Comparison of ENCODE assay signal across 1 cellular context in the genomic region with DNA sequence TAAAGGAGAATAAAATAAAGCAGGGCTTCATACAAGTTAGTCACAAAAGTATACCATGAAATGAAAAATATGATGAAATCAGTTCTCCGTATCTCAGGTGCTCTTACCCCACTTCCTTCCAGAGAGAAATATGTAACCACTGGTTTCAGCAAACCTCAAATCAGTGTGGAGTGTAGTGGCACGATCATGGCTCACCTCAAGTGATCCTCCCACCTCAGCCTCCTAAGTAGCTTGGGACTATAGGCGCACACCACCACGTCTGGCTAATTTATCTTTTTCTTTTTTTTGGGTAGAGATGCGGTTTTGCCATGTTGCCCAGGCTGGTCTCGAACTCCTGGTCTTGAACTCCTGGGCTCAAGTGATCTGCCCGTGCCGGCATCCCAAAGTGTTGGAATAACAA.
TF ChIP-seq lines count a peak whose summit lies in the region.

No MANE protein-coding gene starts in this region.

TF ChIP-seq in HepG2, 621 proteins besides CTCF, POLR2A, EP300 and RAD21:
- no peak for TF ChIP-seq ZIK1 (CRISPR knock-in tag; IDR thresholded peaks at IDR 0.05; ENCODE audit: borderline replicate concordance, low read depth)
- TF ChIP-seq NCOA5 (CRISPR knock-in tag; IDR thresholded peaks at IDR 0.05), result no peak
- TF ChIP-seq ZNF276 (CRISPR knock-in tag; IDR thresholded peaks at IDR 0.05; ENCODE audit: low read depth), result no peak
- TF ChIP-seq, protein P1, sequence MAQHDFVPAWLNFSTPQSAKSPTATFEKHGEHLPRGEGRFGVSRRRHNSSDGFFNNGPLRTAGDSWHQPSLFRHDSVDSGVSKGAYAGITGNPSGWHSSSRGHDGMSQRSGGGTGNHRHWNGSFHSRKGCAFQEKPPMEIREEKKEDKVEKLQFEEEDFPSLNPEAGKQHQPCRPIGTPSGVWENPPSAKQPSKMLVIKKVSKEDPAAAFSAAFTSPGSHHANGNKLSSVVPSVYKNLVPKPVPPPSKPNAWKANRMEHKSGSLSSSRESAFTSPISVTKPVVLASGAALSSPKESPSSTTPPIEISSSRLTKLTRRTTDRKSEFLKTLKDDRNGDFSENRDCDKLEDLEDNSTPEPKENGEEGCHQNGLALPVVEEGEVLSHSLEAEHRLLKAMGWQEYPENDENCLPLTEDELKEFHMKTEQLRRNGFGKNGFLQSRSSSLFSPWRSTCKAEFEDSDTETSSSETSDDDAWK (CRISPR knock-in tag; IDR thresholded peaks at IDR 0.05), result no peak
- TF ChIP-seq KLF15 (CRISPR knock-in tag; IDR thresholded peaks at IDR 0.05; ENCODE audit: borderline replicate concordance), result no peak
- no peak for TF ChIP-seq ZNF549 (CRISPR knock-in tag; IDR thresholded peaks at IDR 0.05)
- no peak for TF ChIP-seq ZNF678 (CRISPR knock-in tag; IDR thresholded peaks at IDR 0.05)
- no peak for TF ChIP-seq YEATS2 (CRISPR knock-in tag; IDR thresholded peaks at IDR 0.05; ENCODE audit: borderline replicate concordance)
- no peak for TF ChIP-seq EEA1 (CRISPR knock-in tag; IDR thresholded peaks at IDR 0.05; ENCODE audit: borderline replicate concordance)
- TF ChIP-seq, protein P2, sequence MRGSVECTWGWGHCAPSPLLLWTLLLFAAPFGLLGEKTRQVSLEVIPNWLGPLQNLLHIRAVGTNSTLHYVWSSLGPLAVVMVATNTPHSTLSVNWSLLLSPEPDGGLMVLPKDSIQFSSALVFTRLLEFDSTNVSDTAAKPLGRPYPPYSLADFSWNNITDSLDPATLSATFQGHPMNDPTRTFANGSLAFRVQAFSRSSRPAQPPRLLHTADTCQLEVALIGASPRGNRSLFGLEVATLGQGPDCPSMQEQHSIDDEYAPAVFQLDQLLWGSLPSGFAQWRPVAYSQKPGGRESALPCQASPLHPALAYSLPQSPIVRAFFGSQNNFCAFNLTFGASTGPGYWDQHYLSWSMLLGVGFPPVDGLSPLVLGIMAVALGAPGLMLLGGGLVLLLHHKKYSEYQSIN (CRISPR knock-in tag; IDR thresholded peaks at IDR 0.05; ENCODE audit: borderline replicate concordance), result no peak
- no peak for TF ChIP-seq ZNF224 (CRISPR knock-in tag; IDR thresholded peaks at IDR 0.05)
- TF ChIP-seq ESRRA (CRISPR knock-in tag; IDR thresholded peaks at IDR 0.05; ENCODE audit: low read depth), result no peak
